In the genomic region with DNA sequence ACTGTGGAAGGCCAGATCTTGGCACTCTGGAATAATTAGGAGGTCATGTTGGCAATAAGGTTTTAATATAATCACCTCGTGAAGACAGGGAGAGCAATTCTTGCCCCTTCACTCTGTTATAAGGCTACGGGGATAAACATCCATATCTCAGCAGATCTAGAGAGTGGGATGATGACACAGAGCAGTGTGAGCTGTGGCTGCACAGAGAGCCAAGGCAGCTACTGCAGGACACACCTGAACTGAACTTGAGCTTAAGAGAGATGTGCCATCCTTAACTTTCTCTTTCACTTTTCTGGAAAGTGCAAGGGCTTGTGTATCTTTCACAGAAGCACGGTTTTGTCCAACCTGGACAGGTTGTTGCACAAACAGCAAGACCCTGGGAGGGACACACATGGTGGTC, we compare ENCODE assay signal across 20 cellular contexts.
DNase-seq lines count a peak whose midpoint lies in the region; ATAC-seq and TF ChIP-seq lines count a peak whose summit lies in the region.
"Had no signal": no experiment of that assay in that cellular context is flagged by ENCODE, and none has a peak within 500 bp of the region (broad histone marks: within the 10 kb centered on the region; RNA-seq: fewer than 3 reads in every experiment).

No MANE protein-coding gene starts in this region.

- H3K4me3 Mint-ChIP-seq in activated T-cell treated with anti-CD3 and anti-CD28 coated beads, Interleukin-2, amount 50 U/mL, for 72 hours = peak overlapping the region; percentile 51 to 62
- peak overlapping the region; percentile 61 for H3K4me3 Mint-ChIP-seq in activated T-helper 2 cell treated with anti-CD3 and anti-CD28 coated beads, Interferon-gamma antibody, Interleukin-2, Interleukin-4, amounts not matched to agents 10 μg/mL and 5 μg/mL and 100 μg/mL, durations not matched to agents 14 hours and 24 hours and 36 hours (ENCODE audit: low read depth)
- H3K4me3 Mint-ChIP-seq: CD4-positive, alpha-beta T cell; stimulated activated naive B cell treated with anti-CD40 and anti-IgM and Interleukin-4, amounts not matched to agents 10 μg/mL and 1 μg/mL and 100 μg/mL, for 72 hours had no signal

- no peaks in the 10 kb centered on the region for H3K36me3 Mint-ChIP-seq in activated T-cell treated with anti-CD3 and anti-CD28 coated beads, Interleukin-2, amount 50 U/mL, for 72 hours (ENCODE audit: insufficient read depth in 2 of 2)
- peaks cover 3% of the 10 kb centered on the region for H3K36me3 Mint-ChIP-seq in activated T-helper 2 cell treated with anti-CD3 and anti-CD28 coated beads, Interferon-gamma antibody, Interleukin-2, Interleukin-4, amounts not matched to agents 10 μg/mL and 5 μg/mL and 100 μg/mL, durations not matched to agents 14 hours and 24 hours and 36 hours (ENCODE audit: low read depth)
- H3K36me3 Mint-ChIP-seq: stimulated activated naive B cell treated with anti-CD40 and anti-IgM and Interleukin-4, amounts not matched to agents 10 μg/mL and 1 μg/mL and 100 μg/mL, for 72 hours had no signal

- no peaks in the 10 kb centered on the region for H4K20me1 ChIP-seq in DND-41 (ENCODE audit: insufficient read depth, low read length)

- no peak overlapping the region for H3K27ac Mint-ChIP-seq in activated T-cell treated with anti-CD3 and anti-CD28 coated beads, Interleukin-2, amount 50 U/mL, for 72 hours
- H3K27ac Mint-ChIP-seq in activated T-helper 2 cell treated with anti-CD3 and anti-CD28 coated beads, Interferon-gamma antibody, Interleukin-2, Interleukin-4, amounts not matched to agents 10 μg/mL and 5 μg/mL and 100 μg/mL, durations not matched to agents 14 hours and 24 hours and 36 hours = peak overlapping the region; percentile 68
- H3K27ac Mint-ChIP-seq: CD4-positive, alpha-beta T cell; stimulated activated naive B cell treated with anti-CD40 and anti-IgM and Interleukin-4, amounts not matched to agents 10 μg/mL and 1 μg/mL and 100 μg/mL, for 72 hours had no signal

- H3K9me3 Mint-ChIP-seq in activated T-cell treated with anti-CD3 and anti-CD28 coated beads, Interleukin-2, amount 50 U/mL, for 72 hours = no peaks in the 10 kb centered on the region
- H3K9me3 Mint-ChIP-seq in activated T-helper 2 cell treated with anti-CD3 and anti-CD28 coated beads, Interferon-gamma antibody, Interleukin-2, Interleukin-4, amounts not matched to agents 10 μg/mL and 5 μg/mL and 100 μg/mL, durations not matched to agents 14 hours and 24 hours and 36 hours = no peaks in the 10 kb centered on the region
- H3K9me3 Mint-ChIP-seq: CD4-positive, alpha-beta T cell; stimulated activated naive B cell treated with anti-CD40 and anti-IgM and Interleukin-4, amounts not matched to agents 10 μg/mL and 1 μg/mL and 100 μg/mL, for 72 hours had no signal

- peak overlapping the region in 1 of 2 experiments; percentile 27; a peak in 1 of 4 replicates for H3K4me3 ChIP-seq in DND-41 (ENCODE audit: low read depth in 1 of 2, low read length in 2 of 2)
- no peak overlapping the region for H3K4me3 ChIP-seq in RWPE2 (ENCODE audit: severe bottlenecking)
- H3K4me3 ChIP-seq in lower leg skin (ENCODE audit: low read depth, poor library complexity, severe bottlenecking) = no peak overlapping the region
- H3K4me3 ChIP-seq: coronary artery, psoas muscle, thoracic aorta had no signal

- peak; percentile 64 to 81 for ATAC-seq in activated T-cell treated with anti-CD3 and anti-CD28 coated beads, Interleukin-2, amount 50 U/mL, for 72 hours (replicated peaks in 1 of 2)
- peak; percentile 91 for ATAC-seq in DND-41 (ENCODE audit: insufficient read depth, low read depth)
- ATAC-seq in RWPE2 (ENCODE audit: low read depth) = 0 out of 3 replicates have a peak, but pooled peaks have one; percentile 10
- ATAC-seq: psoas muscle; stimulated activated naive B cell treated with anti-CD40 and anti-IgM and Interleukin-4, amounts not matched to agents 10 μg/mL and 1 μg/mL and 100 μg/mL, for 72 hours had no signal

- WGBS in lower leg skin, 2 donors = 54 to 61% methylated on average over 3 of the region's 3 CpGs

- intact Hi-C loops in activated T-helper 2 cell treated with anti-CD3 and anti-CD28 coated beads, Interferon-gamma antibody, Interleukin-2, Interleukin-4, amounts not matched to agents 10 μg/mL and 5 μg/mL and 100 μg/mL, durations not matched to agents 14 hours and 24 hours and 36 hours (cut with micrococcal nuclease) = loop anchor here (1.0 to 5.0 kb wide), 2 partner anchors 9 to 47 kb away; no protein-coding TSS in a partner anchor
- intact Hi-C loops in lower leg skin (cut with DNase I; ENCODE audit: low total_unique reads) = no loop called here

- TF ChIP-seq CTCF in DND-41 (IDR thresholded peaks at IDR 0.05; ENCODE audit: borderline replicate concordance, extremely low read depth, low read length, poor library complexity, severe bottlenecking) (no peak), RWPE2 (IDR thresholded peaks at IDR 0.05; ENCODE audit: poor library complexity, severe bottlenecking) (no peak), lower leg skin (IDR thresholded peaks at IDR 0.05) (no peak)

- no peaks in the 10 kb centered on the region for H3K27me3 ChIP-seq in DND-41 (ENCODE audit: insufficient read depth, low read length, poor library complexity)
- H3K27me3 ChIP-seq in RWPE2 (ENCODE audit: insufficient read depth, poor library complexity, severe bottlenecking) = no peaks in the 10 kb centered on the region

- DNase-seq in activated T-cell treated with anti-CD3 and anti-CD28 coated beads, Interleukin-2, amount 50 U/mL, for 72 hours = no peak
- DNase-seq in activated T-cell treated with anti-CD3 and anti-CD28 coated beads for 4 hours (no peak), DND-41 (peak; percentile 62), RWPE2 (ENCODE audit: low spot score) (no peak), NCI-H187 (lab: John Stamatoyannopoulos, UW) (no peak), GOT3 (lab: John Stamatoyannopoulos, UW) (no peak), lower leg skin (ENCODE audit: low spot score in 2 of 2) (no peak)
- peak; percentile 50 for DNase-seq in activated T-helper 2 cell treated with anti-CD3 and anti-CD28 coated beads, Interferon-gamma antibody, Interleukin-2, Interleukin-4, amounts not matched to agents 10 μg/mL and 5 μg/mL and 100 μg/mL, durations not matched to agents 14 hours and 24 hours and 36 hours (ENCODE audit: low spot score)
- DNase-seq: activated effector memory CD4-positive, alpha-beta T cell treated with Interleukin-2 at 50 U/mL for 16 hours; CD4-positive, alpha-beta T cell; DMS153; mammary epithelial cell; NCI-H1417; NCI-H510A treated with DMSO at 0.1 percent for 48 hours; psoas muscle; stimulated activated CD4-positive, alpha-beta T cell treated with anti-CD3 and anti-CD28 coated beads, Interleukin-1b, Interleukin-23, amount 100 ng/mL, for 48 hours; stimulated activated naive B cell treated with anti-CD40 and anti-IgM and Interleukin-4, amounts not matched to agents 10 μg/mL and 1 μg/mL and 100 μg/mL, for 72 hours had no signal

- H2AFZ ChIP-seq in DND-41 (ENCODE audit: low read depth, low read length) = peak overlapping the region; percentile 64

- H3K27me3 Mint-ChIP-seq in activated T-cell treated with anti-CD3 and anti-CD28 coated beads, Interleukin-2, amount 50 U/mL, for 72 hours (ENCODE audit: low read depth) = no peaks in the 10 kb centered on the region
- no peaks in the 10 kb centered on the region for H3K27me3 Mint-ChIP-seq in activated T-helper 2 cell treated with anti-CD3 and anti-CD28 coated beads, Interferon-gamma antibody, Interleukin-2, Interleukin-4, amounts not matched to agents 10 μg/mL and 5 μg/mL and 100 μg/mL, durations not matched to agents 14 hours and 24 hours and 36 hours (ENCODE audit: low read depth)
- H3K27me3 Mint-ChIP-seq: CD4-positive, alpha-beta T cell had no signal

- H3K36me3 ChIP-seq in DND-41 (ENCODE audit: insufficient read depth, low read length) (no peaks in the 10 kb centered on the region), RWPE2 (ENCODE audit: low read depth) (no peaks in the 10 kb centered on the region)
- H3K36me3 ChIP-seq: neutrophil, thoracic aorta had no signal

- peak overlapping the region; percentile 75 for H3K27ac ChIP-seq in DND-41 (ENCODE audit: low read length)
- no peak overlapping the region for H3K27ac ChIP-seq in RWPE2 (ENCODE audit: poor library complexity, severe bottlenecking)
- H3K27ac ChIP-seq: coronary artery, neutrophil, psoas muscle, thoracic aorta had no signal

- H3K79me2 ChIP-seq in DND-41 (ENCODE audit: insufficient read depth, low read length) = no peaks in the 10 kb centered on the region

- no peaks in the 10 kb centered on the region for H3K9me3 ChIP-seq in DND-41 (ENCODE audit: insufficient read depth, low read length, severe bottlenecking)
- H3K9me3 ChIP-seq in RWPE2 (ENCODE audit: severe bottlenecking) = no peaks in the 10 kb centered on the region
- H3K9me3 ChIP-seq: neutrophil, psoas muscle, thoracic aorta had no signal

- peak overlapping the region; percentile 60 for H3K4me2 ChIP-seq in DND-41 (ENCODE audit: insufficient read depth, low read length)

- TF ChIP-seq POLR2A in lower leg skin (IDR thresholded peaks at IDR 0.05) = no peak

- H3K4me1 ChIP-seq in DND-41 (ENCODE audit: insufficient read depth, low read length) (peaks cover 37% of the 10 kb centered on the region), RWPE2 (ENCODE audit: insufficient read depth, poor library complexity, severe bottlenecking) (no peaks in the 10 kb centered on the region)
- H3K4me1 ChIP-seq: psoas muscle had no signal

- peaks cover 41% of the 10 kb centered on the region for H3K4me1 Mint-ChIP-seq in activated T-cell treated with anti-CD3 and anti-CD28 coated beads, Interleukin-2, amount 50 U/mL, for 72 hours (ENCODE audit: low read depth)
- H3K4me1 Mint-ChIP-seq in activated T-helper 2 cell treated with anti-CD3 and anti-CD28 coated beads, Interferon-gamma antibody, Interleukin-2, Interleukin-4, amounts not matched to agents 10 μg/mL and 5 μg/mL and 100 μg/mL, durations not matched to agents 14 hours and 24 hours and 36 hours (ENCODE audit: low read depth) = peaks cover 50% of the 10 kb centered on the region
- H3K4me1 Mint-ChIP-seq: stimulated activated naive B cell treated with anti-CD40 and anti-IgM and Interleukin-4, amounts not matched to agents 10 μg/mL and 1 μg/mL and 100 μg/mL, for 72 hours had no signal

- peak overlapping the region; percentile 35 for H3K9ac ChIP-seq in DND-41 (ENCODE audit: low read depth, low read length)

Comparison
In these comparisons a context has a peak if more than half of its experiments do, and no peak if none do; other contexts are left out.
1. ATAC-seq: peak in every context shown above with its lines; median percentile 91 in DND-41; 72 in activated T-cell treated with anti-CD3 and anti-CD28 coated beads, Interleukin-2, amount 50 U/mL, for 72 hours; 10 in RWPE2.
2. DNase-seq: peak in DND-41 (single experiment) and activated T-helper 2 cell treated with anti-CD3 and anti-CD28 coated beads, Interferon-gamma antibody, Interleukin-2, Interleukin-4, amounts not matched to agents 10 μg/mL and 5 μg/mL and 100 μg/mL, durations not matched to agents 14 hours and 24 hours and 36 hours (single experiment); none in activated T-cell treated with anti-CD3 and anti-CD28 coated beads, Interleukin-2, amount 50 U/mL, for 72 hours (0 of 2), activated T-cell treated with anti-CD3 and anti-CD28 coated beads for 4 hours (single experiment), RWPE2 (single experiment), NCI-H187 (0 of 2), GOT3 (single experiment) and lower leg skin (0 of 2).